In the genomic region with DNA sequence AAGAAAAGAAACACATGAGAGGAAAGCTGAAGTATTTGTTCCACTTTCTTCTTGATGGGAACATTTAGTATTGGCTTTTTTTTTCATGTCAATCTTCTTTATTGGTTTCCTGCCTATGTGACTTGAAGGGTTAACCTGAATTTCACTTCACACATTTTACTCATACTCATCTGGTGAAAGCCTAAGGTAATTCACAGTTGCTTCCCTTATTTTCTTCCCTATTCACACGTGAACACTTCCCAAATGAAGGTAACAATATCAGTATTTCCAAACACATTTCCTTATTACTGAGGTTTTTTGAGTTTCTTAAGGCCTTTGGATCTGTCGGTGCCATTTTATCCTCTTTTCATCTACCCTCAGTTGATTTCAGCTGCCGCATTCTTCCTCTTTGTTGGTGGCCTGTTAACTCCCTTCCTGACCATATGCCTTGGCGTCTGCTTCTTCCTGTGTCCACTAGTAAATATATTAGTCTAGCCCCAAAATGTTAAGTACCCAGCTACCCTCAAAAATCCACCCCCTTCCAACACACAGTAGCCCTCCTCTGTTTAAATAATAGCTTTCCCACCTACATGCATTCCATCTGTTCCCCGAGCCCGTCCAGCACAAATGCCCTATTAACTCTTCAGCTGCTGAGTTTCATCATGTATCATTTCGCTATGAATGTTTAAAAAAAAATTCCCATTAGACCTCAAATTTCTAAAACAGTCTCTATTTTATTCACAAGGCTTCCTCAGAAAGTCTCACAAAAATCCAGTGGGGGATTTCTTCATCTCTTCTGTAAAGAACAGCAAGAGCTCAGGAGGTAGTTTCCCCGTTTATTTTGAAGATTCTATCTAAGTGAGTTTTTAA, we compare ENCODE assay signal across 9 cellular contexts.
DNase-seq lines count a peak whose midpoint lies in the region; ATAC-seq and TF ChIP-seq lines count a peak whose summit lies in the region.
"Had no signal": no experiment of that assay in that cellular context is flagged by ENCODE, and none has a peak within 500 bp of the region (broad histone marks: within the 10 kb centered on the region; RNA-seq: fewer than 3 reads in every experiment).

No MANE protein-coding gene starts in this region.

- H3K4me1 Mint-ChIP-seq in brain: peaks cover 33% of the 10 kb centered on the region

- no peaks in the 10 kb centered on the region for H3K27me3 ChIP-seq in HL-60 (ENCODE audit: insufficient read depth, poor library complexity, severe bottlenecking)

- no peak overlapping the region for H3K4me3 ChIP-seq in HL-60 (replicated peaks; ENCODE audit: insufficient read depth, low read length)

- H3K9me3 Mint-ChIP-seq in brain: peaks cover 0 to 2% (median 0%) of the 10 kb centered on the region in 5 experiments

- H3K36me3 Mint-ChIP-seq in brain: peaks cover 12% of the 10 kb centered on the region

- TF ChIP-seq CTCF in HL-60 (IDR thresholded peaks at IDR 0.05; ENCODE audit: insufficient read depth, low read length): no peak
- TF ChIP-seq CTCF in brain (conservative IDR thresholded peaks at IDR 0.05): no peak

- no peak for ATAC-seq in HG03139 (IDR thresholded peaks at IDR 0.05; ENCODE audit: unreplicated experiment)
- ATAC-seq: Panc1 had no signal

- H3K27me3 Mint-ChIP-seq in brain: no peaks in the 10 kb centered on the region

- H3K27ac ChIP-seq in HL-60 (replicated peaks): peak overlapping the region; percentile 57

- peak overlapping the region; percentile 10 to 64 (median 18) for H3K4me3 Mint-ChIP-seq in brain

- DNase-seq in AG08396 (ENCODE audit: low spot score): peak; percentile 9
- DNase-seq in HL-60 (ENCODE audit: low read depth in 1 of 2, low spot score in 1 of 2): peak in 1 of 2 experiments; percentile 49
- DNase-seq in midbrain (lab: John Stamatoyannopoulos, UW): peak; percentile 29
- DNase-seq in GDM1 (lab: John Stamatoyannopoulos, UW): no peak
- no peak for DNase-seq in glomerular visceral epithelial cell (ENCODE audit: extremely low spot score)
- no peak for DNase-seq in activated CD8-positive, alpha-beta memory T cell treated with anti-CD3 and anti-CD28 coated beads, Interleukin-2, amount 50 U/mL, for 48 hours

- peak overlapping the region; percentile 45 to 91 (median 90) for H3K27ac Mint-ChIP-seq in brain

Comparison
In these comparisons a context has a peak if more than half of its experiments do, and no peak if none do; other contexts are left out.
1. DNase-seq: peak in AG08396 (single experiment) and midbrain (single experiment); none in GDM1 (single experiment), glomerular visceral epithelial cell (single experiment) and activated CD8-positive, alpha-beta memory T cell treated with anti-CD3 and anti-CD28 coated beads, Interleukin-2, amount 50 U/mL, for 48 hours (single experiment).